ENCODE assay signal across 17 cellular contexts in genomic region chrX:25010784-25011588, GRCh38. TPM values are rescaled to one million over a fixed set of nuclear protein-coding genes. Genes with fewer than 3 reads are reported as not detected.
"Had no signal": no experiment of that assay in that cellular context is flagged by ENCODE, and none has a peak within 500 bp of the region (broad histone marks: within the 10 kb centered on the region; RNA-seq: fewer than 3 reads in every experiment).

No MANE protein-coding gene starts in this region.

- H3K9me3 ChIP-seq: left ventricle myocardium inferior, pancreas, thyroid gland, uterus had no signal

- H3K27ac ChIP-seq: breast epithelium, esophagus squamous epithelium, left ventricle myocardium inferior, pancreas, thyroid gland, uterus had no signal

- H3K4me1 ChIP-seq: breast epithelium, pancreas, uterus had no signal

- H3K4me3 ChIP-seq: breast epithelium, esophagus squamous epithelium, left ventricle myocardium inferior, pancreas, thyroid gland had no signal

- H3K36me3 ChIP-seq: breast epithelium, esophagus squamous epithelium, left ventricle myocardium inferior, pancreas, thyroid gland, uterus had no signal

- ATAC-seq: activated CD4-positive, alpha-beta T cell treated with anti-CD3 and anti-CD28 coated beads for 36 hours; pancreas had no signal

- DNase-seq: activated CD4-positive, alpha-beta memory T cell treated with anti-CD3 and anti-CD28 coated beads, Interleukin-2, amount 10 ng/mL, durations not matched to agents 7 days and 5 days; activated CD4-positive, alpha-beta T cell treated with anti-CD3 and anti-CD28 coated beads for 36 hours; activated CD8-positive, alpha-beta memory T cell treated with anti-CD3 and anti-CD28 coated beads, Interleukin-2, amount 50 U/mL, for 48 hours; activated naive CD4-positive, alpha-beta T cell treated with anti-CD3 and anti-CD28 coated beads for 36 hours; esophagus squamous epithelium; foreskin fibroblast; head of caudate nucleus; left ventricle myocardium inferior; mesendoderm; pancreas; retina; stimulated activated CD4-positive, alpha-beta T cell treated with anti-CD3 and anti-CD28 coated beads, Interleukin-15, amount 100 ng/mL, for 24 hours; T-helper 9 cell; thyroid gland; uterus had no signal

RNA-seq across cellular contexts. Expression of gene ARX, which starts 4.8 kb away (rescaled TPM):
- total RNA-seq: activated CD4-positive, alpha-beta memory T cell treated with anti-CD3 and anti-CD28 coated beads, Interleukin-2, amount 10 ng/mL, durations not matched to agents 7 days and 5 days; activated CD4-positive, alpha-beta T cell treated with anti-CD3 and anti-CD28 coated beads for 36 hours; activated naive CD4-positive, alpha-beta T cell treated with anti-CD3 and anti-CD28 coated beads for 36 hours; chondrocyte; esophagus squamous epithelium; left ventricle myocardium inferior had no signal
